ENCODE assay signal across 31 cellular contexts in genomic region chr3:63609408-63609807, GRCh38. TPM values are rescaled to one million over a fixed set of nuclear protein-coding genes. Genes with fewer than 3 reads are reported as not detected.
"Had no signal": no experiment of that assay in that cellular context is flagged by ENCODE, and none has a peak within 500 bp of the region (broad histone marks: within the 10 kb centered on the region; RNA-seq: fewer than 3 reads in every experiment).

No MANE protein-coding gene starts in this region.

- H3K4me1 ChIP-seq: suprapubic skin, testis, thyroid gland, tibial artery, tibial nerve, transverse colon, upper lobe of left lung, upper lobe of right lung, uterus, vagina had no signal

- H3K27ac ChIP-seq: stomach, suprapubic skin, testis, thoracic aorta, thyroid gland, tibial artery, tibial nerve, transverse colon, upper lobe of left lung, upper lobe of right lung, uterus, vagina had no signal

- ATAC-seq: stimulated activated effector memory CD8-positive, alpha-beta T cell treated with anti-CD3 and anti-CD28 coated beads, Interleukin-12 subunit alpha, Interleukin-12 subunit beta, amount 100 ng/mL, for 72 hours; stimulated activated memory B cell treated with anti-CD40 and anti-IgM and Interleukin-4, amounts not matched to agents 10 μg/mL and 1 μg/mL and 100 μg/mL, for 72 hours; stimulated activated naive B cell treated with anti-CD40 and anti-IgM and Interleukin-4, amounts not matched to agents 10 μg/mL and 1 μg/mL and 100 μg/mL, for 72 hours; stimulated activated naive CD8-positive, alpha-beta T cell treated with anti-CD3 and anti-CD28 coated beads, Interleukin-15, amount 100 ng/mL, for 72 hours; stimulated activated naive CD8-positive, alpha-beta T cell treated with anti-CD3 and anti-CD28 coated beads, Interleukin-15, Interleukin-2, amounts not matched to agents 100 U/mL and 50 U/mL, for 24 hours; upper lobe of right lung had no signal

- FAIRE-seq: urothelium cell line had no signal

- H3K36me3 ChIP-seq: stomach, suprapubic skin, thoracic aorta, thyroid gland, tibial artery, tibial nerve, transverse colon, upper lobe of left lung, upper lobe of right lung, uterus, vagina had no signal

- H3K9me3 ChIP-seq: stomach, suprapubic skin, testis, thoracic aorta, thyroid gland, tibial artery, tibial nerve, transverse colon, upper lobe of left lung, upper lobe of right lung, uterus, vagina had no signal

- H3K27me3 ChIP-seq: stomach, suprapubic skin, testis, thyroid gland, tibial artery, tibial nerve, transverse colon, upper lobe of left lung, upper lobe of right lung, uterus, vagina had no signal

- DNase-seq: stimulated activated CD4-positive, alpha-beta T cell treated with anti-CD3 and anti-CD28 coated beads, Interleukin-2, amount 100 ng/mL, for 48 hours; stimulated activated CD4-positive, alpha-beta T cell treated with anti-CD3 and anti-CD28 coated beads, Interleukin-4, amount 100 ng/mL, for 1 hour; stimulated activated CD4-positive, alpha-beta T cell treated with anti-CD3 and anti-CD28 coated beads, Interleukin-4, amount 100 ng/mL, for 24 hours; stimulated activated CD4-positive, alpha-beta T cell treated with anti-CD3 and anti-CD28 coated beads, Interleukin-4, amount 100 ng/mL, for 4 hours; stimulated activated CD8-positive, alpha-beta memory T cell treated with anti-CD3 and anti-CD28 coated beads, Interleukin-4, amount 100 ng/mL, for 48 hours; stimulated activated naive B cell treated with anti-CD40 and anti-IgM and Interleukin-4, amounts not matched to agents 10 μg/mL and 1 μg/mL and 100 μg/mL, for 72 hours; stimulated activated naive CD4-positive, alpha-beta T cell; stimulated activated naive CD4-positive, alpha-beta T cell treated with Interleukin-2 at 50 U/mL for 16 hours; stimulated activated naive CD8-positive, alpha-beta T cell treated with anti-CD3 and anti-CD28 coated beads, Interleukin-15, amount 100 ng/mL, for 72 hours; stimulated activated naive CD8-positive, alpha-beta T cell treated with anti-CD3 and anti-CD28 coated beads, Interleukin-15, Interleukin-2, amounts not matched to agents 100 U/mL and 50 U/mL, for 24 hours; stomach; substantia nigra; testis; thyroid gland; tibial artery; transverse colon; trophoblast cell; upper lobe of left lung; upper lobe of right lung; uterus had no signal

- H3K4me3 ChIP-seq: stomach, suprapubic skin, testis, thoracic aorta, thyroid gland, tibial artery, tibial nerve, transverse colon, upper lobe of left lung, upper lobe of right lung, uterus, vagina had no signal

RNA-seq across cellular contexts. Expression of gene SNTN, which starts 43.1 kb away (rescaled TPM):
- total RNA-seq: stomach, subcutaneous adipose tissue, suprapubic skin, temporal lobe, testis, thoracic aorta, thyroid gland, tibial nerve, transverse colon, upper lobe of right lung, ureter, urinary bladder, vagina had no signal
- polyA plus RNA-seq: stomach, urinary bladder had no signal
